In genomic region chr16:49547448-49547847, GRCh38 we compare ENCODE assay signal across 18 cellular contexts.
DNase-seq lines count a peak whose midpoint lies in the region; ATAC-seq and TF ChIP-seq lines count a peak whose summit lies in the region.
"Had no signal": no experiment of that assay in that cellular context is flagged by ENCODE, and none has a peak within 500 bp of the region (broad histone marks: within the 10 kb centered on the region; RNA-seq: fewer than 3 reads in every experiment).

No MANE protein-coding gene starts in this region.

- POLR2A ChIA-PET in CD8-positive, alpha-beta T cell (lab: Charles Lee) = no interaction called here

- H3K4me1 ChIP-seq in neuronal stem cell (ENCODE audit: control insufficient read depth in 2 of 2, insufficient read depth in 1 of 2, low read depth in 1 of 2, low read length in 2 of 2) = peaks cover 40 to 43% of the 10 kb centered on the region in 2 donors
- H3K4me1 ChIP-seq in CD8-positive, alpha-beta T cell (ENCODE audit: insufficient read depth, low read length) = no peaks in the 10 kb centered on the region

- H3K4me2 ChIP-seq in neuronal stem cell (ENCODE audit: insufficient read depth, low read length, poor library complexity, severe bottlenecking) = no peak overlapping the region
- H3K4me2 ChIP-seq: KMS-11 had no signal

- no peak overlapping the region for H2BK120ac ChIP-seq in neuronal stem cell (ENCODE audit: low read depth, low read length)

- no peak overlapping the region for H3K27ac ChIP-seq in neuronal stem cell (replicated peaks; ENCODE audit: low read length)
- H3K27ac ChIP-seq in CD8-positive, alpha-beta T cell (ENCODE audit: low read depth, low read length) = no peak overlapping the region
- H3K27ac ChIP-seq: KMS-11 had no signal

- H3K4me3 Mint-ChIP-seq in CD8-positive, alpha-beta T cell = no peak overlapping the region
- H3K4me3 Mint-ChIP-seq: CD4-positive, alpha-beta memory T cell had no signal

- CTCF ChIA-PET in CD8-positive, alpha-beta T cell (lab: Charles Lee) = no interaction called here

- H3K36me3 ChIP-seq in neuronal stem cell (replicated peaks in 1 of 2; ENCODE audit: control insufficient read depth in 2 of 2, insufficient read depth in 2 of 2, low read length in 2 of 2) = peaks cover 0 to 6% of the 10 kb centered on the region in 2 donors
- H3K36me3 ChIP-seq in CD8-positive, alpha-beta T cell (ENCODE audit: insufficient read depth, low read length) = no peaks in the 10 kb centered on the region

- TF ChIP-seq CTCF in CD8-positive, alpha-beta T cell (IDR thresholded peaks at IDR 0.05) = no peak

- ATAC-seq in HG02571 (IDR thresholded peaks at IDR 0.05; ENCODE audit: unreplicated experiment) = no peak
- no peak for ATAC-seq in CD8-positive, alpha-beta T cell
- ATAC-seq: HCT116, Right ventricle myocardium inferior had no signal

- H4K8ac ChIP-seq in neuronal stem cell (ENCODE audit: low read depth, low read length) = no peak overlapping the region

- peak overlapping the region; percentile 57 for H3K23ac ChIP-seq in neuronal stem cell (ENCODE audit: low read depth, low read length, poor library complexity)

- H3K27me3 Mint-ChIP-seq in CD8-positive, alpha-beta T cell (ENCODE audit: low read depth) = no peaks in the 10 kb centered on the region

- no peak overlapping the region for H3K14ac ChIP-seq in neuronal stem cell (ENCODE audit: low read length)

- no peak overlapping the region for H3K27ac Mint-ChIP-seq in CD8-positive, alpha-beta T cell
- H3K27ac Mint-ChIP-seq: CD4-positive, alpha-beta memory T cell had no signal

- no peak overlapping the region for H2BK5ac ChIP-seq in neuronal stem cell (ENCODE audit: low read length)

- peak overlapping the region; percentile 2 for H3K9ac ChIP-seq in neuronal stem cell (ENCODE audit: low read depth, low read length, poor library complexity)
- H3K9ac ChIP-seq: KMS-11 had no signal

- no peak overlapping the region for H2BK12ac ChIP-seq in neuronal stem cell (ENCODE audit: low read length)

- no peak overlapping the region for H3K4me3 ChIP-seq in neuronal stem cell (ENCODE audit: low read length in 2 of 2)
- no peak overlapping the region for H3K4me3 ChIP-seq in CD8-positive, alpha-beta T cell (ENCODE audit: low read depth, low read length)

- H3K79me1 ChIP-seq in neuronal stem cell (ENCODE audit: low read depth, low read length) = peaks cover 2% of the 10 kb centered on the region

- no peak overlapping the region for H2AK5ac ChIP-seq in neuronal stem cell (ENCODE audit: low read depth, low read length)

- H3K9me3 Mint-ChIP-seq in CD8-positive, alpha-beta T cell = no peaks in the 10 kb centered on the region
- H3K9me3 Mint-ChIP-seq: CD4-positive, alpha-beta memory T cell had no signal

- no peak overlapping the region for H4K91ac ChIP-seq in neuronal stem cell (ENCODE audit: low read depth, low read length, poor library complexity)

- peak overlapping the region; percentile 31 for H3K18ac ChIP-seq in neuronal stem cell (ENCODE audit: low read length)

- H3K4ac ChIP-seq in neuronal stem cell (ENCODE audit: low read length) = no peak overlapping the region

- WGBS in neuronal stem cell (ENCODE audit: extremely low coverage in 2 of 2, insufficient read length in 2 of 2, insufficient replicate concordance in 1 of 2), 2 donors = no CpG with 5 or more reads among the region's 9 CpGs

- H3K27me3 ChIP-seq in neuronal stem cell (ENCODE audit: control insufficient read depth in 3 of 3, insufficient read depth in 3 of 3, low read depth in 1 of 3, low read length in 3 of 3) = no peaks in the 10 kb centered on the region
- no peaks in the 10 kb centered on the region for H3K27me3 ChIP-seq in CD8-positive, alpha-beta T cell (ENCODE audit: insufficient read depth, low read length)

- H3K9me3 ChIP-seq in neuronal stem cell (replicated peaks in 1 of 2; ENCODE audit: control insufficient read depth in 2 of 2, insufficient read depth in 1 of 2, low read depth in 1 of 2, low read length in 2 of 2) = no peaks in the 10 kb centered on the region
- no peaks in the 10 kb centered on the region for H3K9me3 ChIP-seq in CD8-positive, alpha-beta T cell (ENCODE audit: low read length)

- H3K36me3 Mint-ChIP-seq in CD8-positive, alpha-beta T cell = no peaks in the 10 kb centered on the region
- H3K36me3 Mint-ChIP-seq: CD4-positive, alpha-beta memory T cell had no signal

- no peak overlapping the region for H2AFZ ChIP-seq in neuronal stem cell (ENCODE audit: low read length)

- intact Hi-C loops in CD8-positive, alpha-beta T cell (cut with DNase I, micrococcal nuclease) = no loop called here

- peak; percentile 59 for DNase-seq in DMS 273 treated with DMSO at 0.1 percent for 48 hours (lab: John Stamatoyannopoulos, UW)
- DNase-seq in NCI-H1417 treated with DMSO at 0.1 percent for 48 hours (lab: John Stamatoyannopoulos, UW) = peak; percentile 50
- DNase-seq in NCI-H524 (lab: John Stamatoyannopoulos, UW) = peak; percentile 97 to 99
- no peak for DNase-seq in neuronal stem cell (ENCODE audit: low spot score)
- DNase-seq in CD8-positive, alpha-beta T cell = no peak
- DNase-seq in GM03348 (ENCODE audit: low spot score) = no peak
- DNase-seq: Calu3; CD4-positive, alpha-beta memory T cell; DMS53; GDM1; IMR-90; NCI-H1105; NCI-H2029 treated with DMSO at 0.1 percent for 48 hours; NCI-H446 treated with DMSO at 0.1 percent for 48 hours had no signal

- no peaks in the 10 kb centered on the region for H3K4me1 Mint-ChIP-seq in CD8-positive, alpha-beta T cell (ENCODE audit: low read depth)
- H3K4me1 Mint-ChIP-seq: CD4-positive, alpha-beta memory T cell had no signal

- H2BK15ac ChIP-seq in neuronal stem cell (ENCODE audit: low read length) = no peak overlapping the region

Comparison
In these comparisons a context has a peak if more than half of its experiments do, and no peak if none do; other contexts are left out.
1. DNase-seq: peak in DMS 273 treated with DMSO at 0.1 percent for 48 hours (single experiment), NCI-H1417 treated with DMSO at 0.1 percent for 48 hours (single experiment) and NCI-H524 (2 of 2); none in neuronal stem cell (single experiment), CD8-positive, alpha-beta T cell (0 of 7) and GM03348 (single experiment).